8 cellular contexts compared by ENCODE assay signal in genomic region chr16:32066016-32066651, GRCh38.
A peak's percentile ranks its signal among the peaks of the same experiment; 100 is the strongest.
DNase-seq lines count a peak whose midpoint lies in the region; ATAC-seq and TF ChIP-seq lines count a peak whose summit lies in the region.
"Not testable (repeated sequence)": the region's sequence is repeated elsewhere in the genome, so short reads cannot be mapped to it uniquely, and the experiment has no call there.

No MANE protein-coding gene starts in this region.

- peak; percentile 5 for DNase-seq in DMS153 treated with DMSO at 0.1 percent for 48 hours (lab: John Stamatoyannopoulos, UW; ENCODE audit: unreplicated experiment)
- DNase-seq in MM.1S, result peak; percentile 6
- DNase-seq in RPMI8226, result peak; percentile 72
- peak; percentile 41 for DNase-seq in activated CD4-positive, alpha-beta memory T cell treated with anti-CD3 and anti-CD28 coated beads for 36 hours
- DNase-seq in activated T-cell treated with anti-CD3 and anti-CD28 coated beads, Interleukin-2, amount 50 U/mL, for 72 hours, result peak; percentile 15 to 25
- peak; percentile 53 for DNase-seq in esophagus muscularis mucosa (ENCODE audit: extremely low spot score)
- peak; percentile 43 for DNase-seq in spleen
- DNase-seq in stimulated activated effector memory CD8-positive, alpha-beta T cell treated with anti-CD3 and anti-CD28 coated beads, Interleukin-12 subunit alpha, Interleukin-12 subunit beta, amount 100 ng/mL, for 72 hours (ENCODE audit: low spot score in 2 of 2), result not testable (repeated sequence)

- H3K9me3 Mint-ChIP-seq in activated CD4-positive, alpha-beta memory T cell treated with anti-CD3 and anti-CD28 coated beads for 36 hours; activated T-cell treated with anti-CD3 and anti-CD28 coated beads, Interleukin-2, amount 50 U/mL, for 72 hours; stimulated activated effector memory CD8-positive, alpha-beta T cell treated with anti-CD3 and anti-CD28 coated beads, Interleukin-12 subunit alpha, Interleukin-12 subunit beta, amount 100 ng/mL, for 72 hours: not testable (repeated sequence)

- H3K4me3 ChIP-seq in MM.1S (ENCODE audit: low read length); esophagus muscularis mucosa; spleen: not testable (repeated sequence)

- H2AFZ ChIP-seq in MM.1S (ENCODE audit: low read length), result not testable (repeated sequence)

- not testable (repeated sequence) for TF ChIP-seq POLR2A in esophagus muscularis mucosa (IDR thresholded peaks at IDR 0.05; ENCODE audit: low read depth); spleen (IDR thresholded peaks at IDR 0.05)

- not testable (repeated sequence) for H3K27ac Mint-ChIP-seq in activated CD4-positive, alpha-beta memory T cell treated with anti-CD3 and anti-CD28 coated beads for 36 hours; activated T-cell treated with anti-CD3 and anti-CD28 coated beads, Interleukin-2, amount 50 U/mL, for 72 hours; stimulated activated effector memory CD8-positive, alpha-beta T cell treated with anti-CD3 and anti-CD28 coated beads, Interleukin-12 subunit alpha, Interleukin-12 subunit beta, amount 100 ng/mL, for 72 hours

- H3K79me2 ChIP-seq in MM.1S (ENCODE audit: low read length), result not testable (repeated sequence)

- not testable (repeated sequence) for H3K4me1 Mint-ChIP-seq in activated CD4-positive, alpha-beta memory T cell treated with anti-CD3 and anti-CD28 coated beads for 36 hours (ENCODE audit: low read depth); activated T-cell treated with anti-CD3 and anti-CD28 coated beads, Interleukin-2, amount 50 U/mL, for 72 hours (ENCODE audit: low read depth); stimulated activated effector memory CD8-positive, alpha-beta T cell treated with anti-CD3 and anti-CD28 coated beads, Interleukin-12 subunit alpha, Interleukin-12 subunit beta, amount 100 ng/mL, for 72 hours

- H3K27me3 ChIP-seq in MM.1S (replicated peaks; ENCODE audit: insufficient read depth, low read length); esophagus muscularis mucosa; spleen (replicated peaks in 1 of 7): not testable (repeated sequence)

- CTCF ChIA-PET in activated CD4-positive, alpha-beta memory T cell treated with anti-CD3 and anti-CD28 coated beads for 36 hours (lab: Charles Lee), result not testable (repeated sequence)

- not testable (repeated sequence) for TF ChIP-seq CTCF in MM.1S (IDR thresholded peaks at IDR 0.05; ENCODE audit: low read length); esophagus muscularis mucosa (IDR thresholded peaks at IDR 0.05); spleen (IDR thresholded peaks at IDR 0.05 in 8 of 11, conservative IDR thresholded peaks at IDR 0.05 in 3 of 11)

- not testable (repeated sequence) for H3K4me1 ChIP-seq in MM.1S (ENCODE audit: low read length); esophagus muscularis mucosa; spleen

- not testable (repeated sequence) for H3K4me3 Mint-ChIP-seq in activated CD4-positive, alpha-beta memory T cell treated with anti-CD3 and anti-CD28 coated beads for 36 hours; activated T-cell treated with anti-CD3 and anti-CD28 coated beads, Interleukin-2, amount 50 U/mL, for 72 hours; stimulated activated effector memory CD8-positive, alpha-beta T cell treated with anti-CD3 and anti-CD28 coated beads, Interleukin-12 subunit alpha, Interleukin-12 subunit beta, amount 100 ng/mL, for 72 hours

- H3K9me2 ChIP-seq in MM.1S (replicated peaks; ENCODE audit: insufficient read depth, low read length), result not testable (repeated sequence)

- H4K20me1 ChIP-seq in MM.1S (ENCODE audit: insufficient read depth, low read length), result not testable (repeated sequence)

- H3K36me3 Mint-ChIP-seq in activated CD4-positive, alpha-beta memory T cell treated with anti-CD3 and anti-CD28 coated beads for 36 hours; activated T-cell treated with anti-CD3 and anti-CD28 coated beads, Interleukin-2, amount 50 U/mL, for 72 hours (ENCODE audit: insufficient read depth in 2 of 2); stimulated activated effector memory CD8-positive, alpha-beta T cell treated with anti-CD3 and anti-CD28 coated beads, Interleukin-12 subunit alpha, Interleukin-12 subunit beta, amount 100 ng/mL, for 72 hours: not testable (repeated sequence)

- not testable (repeated sequence) for H3K27me3 Mint-ChIP-seq in activated CD4-positive, alpha-beta memory T cell treated with anti-CD3 and anti-CD28 coated beads for 36 hours; activated T-cell treated with anti-CD3 and anti-CD28 coated beads, Interleukin-2, amount 50 U/mL, for 72 hours (ENCODE audit: low read depth)

- peak in 1 of 2 donors; percentile 51 for ATAC-seq in activated T-cell treated with anti-CD3 and anti-CD28 coated beads, Interleukin-2, amount 50 U/mL, for 72 hours (replicated peaks in 1 of 2)
- peak; percentile 40 for ATAC-seq in stimulated activated effector memory CD8-positive, alpha-beta T cell treated with anti-CD3 and anti-CD28 coated beads, Interleukin-12 subunit alpha, Interleukin-12 subunit beta, amount 100 ng/mL, for 72 hours

- intact Hi-C loops in activated CD4-positive, alpha-beta memory T cell treated with anti-CD3 and anti-CD28 coated beads for 36 hours (cut with micrococcal nuclease); esophagus muscularis mucosa (cut with DNase I); spleen (cut with DNase I; ENCODE audit: low total_unique reads): not testable (repeated sequence)

- H3K27ac ChIP-seq in MM.1S (ENCODE audit: low read length); esophagus muscularis mucosa (replicated peaks in 1 of 4); spleen: not testable (repeated sequence)

- not testable (repeated sequence) for H3K9me3 ChIP-seq in MM.1S (replicated peaks; ENCODE audit: insufficient read depth, low read length); esophagus muscularis mucosa; spleen

- not testable (repeated sequence) for H3F3A ChIP-seq in MM.1S (ENCODE audit: insufficient read depth, low read length)

- not testable (repeated sequence) for H3K36me3 ChIP-seq in MM.1S (replicated peaks; ENCODE audit: insufficient read depth, low read length); esophagus muscularis mucosa; spleen

- not testable (repeated sequence) for H3K4me2 ChIP-seq in MM.1S (ENCODE audit: low read depth, low read length)

- WGBS in esophagus muscularis mucosa, result 32% methylated on average over 9 of the region's 13 CpGs
- 28 to 37% (median 33%) methylated on average over 11 to 13 of the region's 13 CpGs for WGBS in spleen, 5 donors

- TF ChIP-seq EP300 in esophagus muscularis mucosa (IDR thresholded peaks at IDR 0.05), result not testable (repeated sequence)

- POLR2A ChIA-PET in activated CD4-positive, alpha-beta memory T cell treated with anti-CD3 and anti-CD28 coated beads for 36 hours (lab: Charles Lee), result not testable (repeated sequence)

- not testable (repeated sequence) for H3K9ac ChIP-seq in MM.1S (ENCODE audit: low read length)
